In the genomic region with DNA sequence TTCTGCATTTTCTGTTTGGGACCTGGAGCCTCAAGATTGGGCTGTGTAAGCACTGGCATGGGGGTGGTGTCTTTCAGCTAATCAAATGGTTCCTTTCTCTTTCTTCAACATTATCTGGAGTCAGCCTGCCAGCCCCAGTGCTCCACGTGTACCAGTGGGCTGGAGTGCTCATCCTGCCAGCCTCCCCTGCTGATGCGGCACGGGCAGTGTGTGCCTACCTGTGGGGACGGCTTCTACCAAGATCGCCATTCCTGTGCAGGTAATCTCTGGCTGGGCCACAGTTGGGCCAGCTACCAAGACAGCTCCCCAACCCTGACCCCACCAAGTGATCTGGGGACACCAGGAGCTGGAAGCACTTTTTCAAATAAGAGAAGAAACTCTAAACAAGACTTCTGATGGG, we compare ENCODE assay signal across 24 cellular contexts.
"Had no signal": no experiment of that assay in that cellular context is flagged by ENCODE, and none has a peak within 500 bp of the region (broad histone marks: within the 10 kb centered on the region; RNA-seq: fewer than 3 reads in every experiment).

No MANE protein-coding gene starts in this region.

- H3K9me3 ChIP-seq: left lung, left ventricle myocardium inferior, lower lobe of right lung, mucosa of descending colon had no signal

- H3K4me2 ChIP-seq: hepatocyte had no signal

- H3K4me1 Mint-ChIP-seq: immature natural killer cell; memory B cell; naive B cell; naive thymus-derived CD4-positive, alpha-beta T cell had no signal

- H3K4me1 ChIP-seq: left lung, left ventricle myocardium inferior, lower lobe of right lung had no signal

- H2AFZ ChIP-seq: hepatocyte had no signal

- H3K27ac ChIP-seq: hepatocyte, left lung, left ventricle myocardium inferior, lower lobe of right lung had no signal

- H3K36me3 ChIP-seq: left lung, left ventricle myocardium inferior, lower lobe of right lung had no signal

- DNase-seq: hippocampal formation; hypothalamus; immature natural killer cell; islet precursor cell; kidney; kidney glomerular epithelial cell; left cardiac atrium; left colon; left lung; left ventricle myocardium inferior; left ventricle myocardium superior; lower lobe of right lung; mammary epithelial cell; mesenchymal stem cell; mesendoderm; midbrain; mucosa of descending colon; naive B cell; naive thymus-derived CD4-positive, alpha-beta T cell had no signal

- ATAC-seq: left cardiac atrium; left colon; left lobe of liver; left lung; left ventricle myocardium superior; lower lobe of right lung; mucosa of descending colon; naive thymus-derived CD4-positive, alpha-beta T cell had no signal

- H3K79me2 ChIP-seq: hepatocyte had no signal

- H3K4me3 Mint-ChIP-seq: immature natural killer cell; memory B cell; mesothelial cell of epicardium; naive B cell; naive thymus-derived CD4-positive, alpha-beta T cell had no signal

- H3K27me3 ChIP-seq: hepatocyte, left lung had no signal

- H3K36me3 Mint-ChIP-seq: immature natural killer cell; memory B cell; naive B cell; naive thymus-derived CD4-positive, alpha-beta T cell had no signal

- H3K9me3 Mint-ChIP-seq: memory B cell; mesothelial cell of epicardium; naive thymus-derived CD4-positive, alpha-beta T cell had no signal

- H3K27ac Mint-ChIP-seq: immature natural killer cell; memory B cell; mesothelial cell of epicardium; naive thymus-derived CD4-positive, alpha-beta T cell had no signal

- H3K4me3 ChIP-seq: hepatocyte, left lung, left ventricle myocardium inferior, lower lobe of right lung, lung, mucosa of descending colon had no signal
